Comparison of ENCODE assay signal across 26 cellular contexts in the genomic region with DNA sequence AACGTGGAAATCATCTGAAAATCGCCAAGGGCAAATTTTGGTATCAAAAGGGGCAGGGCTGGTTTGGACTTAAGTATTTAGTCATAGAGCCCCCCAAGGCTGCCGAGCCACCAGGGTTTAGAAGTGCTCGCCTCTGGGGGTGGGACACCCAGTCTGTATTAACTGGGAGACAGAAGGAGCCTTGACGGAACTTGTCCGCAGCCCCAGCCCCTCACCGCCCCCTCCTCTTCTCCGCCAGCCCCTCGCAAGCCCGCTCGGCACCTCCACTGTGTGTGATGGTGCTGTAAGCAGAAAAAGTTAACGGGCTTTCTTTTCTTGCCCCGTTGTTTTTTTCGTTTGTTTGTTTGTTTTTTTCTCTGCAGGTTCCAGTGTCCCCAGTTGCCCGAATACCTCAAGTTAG.
"Had no signal": no experiment of that assay in that cellular context is flagged by ENCODE, and none has a peak within 500 bp of the region (broad histone marks: within the 10 kb centered on the region; RNA-seq: fewer than 3 reads in every experiment).

No MANE protein-coding gene starts in this region.

- H3K4me3 ChIP-seq: left lung, lung, right atrium auricular region, skin epidermis, stomach, testis, thyroid gland, transverse colon, upper lobe of right lung had no signal

- H3K36me3 ChIP-seq: neutrophil had no signal

- DNase-seq: hippocampal formation; left colon; mesendoderm; naive B cell; natural killer cell; occipital lobe; stimulated activated CD4-positive, alpha-beta T cell treated with anti-CD3 and anti-CD28 coated beads, Interleukin-12 subunit alpha, Interleukin-12 subunit beta, amount 100 ng/mL, for 4 hours; stimulated activated CD4-positive, alpha-beta T cell treated with anti-CD3 and anti-CD28 coated beads, Interleukin-15, amount 100 ng/mL, for 24 hours; stimulated activated CD4-positive, alpha-beta T cell treated with anti-CD3 and anti-CD28 coated beads, Interleukin-2, amount 100 ng/mL, for 24 hours; stimulated activated CD4-positive, alpha-beta T cell treated with anti-CD3 and anti-CD28 coated beads, Interleukin-4, amount 100 ng/mL, for 1 hour; stimulated activated naive B cell treated with anti-CD40 and anti-IgM and Interleukin-4, amounts not matched to agents 10 μg/mL and 1 μg/mL and 100 μg/mL, for 72 hours; stimulated activated naive CD8-positive, alpha-beta T cell treated with anti-CD3 and anti-CD28 coated beads, Interleukin-15, Interleukin-2, amounts not matched to agents 100 U/mL and 50 U/mL, for 24 hours; stomach; testis; thyroid gland; transverse colon; upper lobe of right lung had no signal

- ATAC-seq: left colon; left lung; natural killer cell; sciatic nerve; stimulated activated naive B cell treated with anti-CD40 and anti-IgM and Interleukin-4, amounts not matched to agents 10 μg/mL and 1 μg/mL and 100 μg/mL, for 72 hours; stimulated activated naive CD8-positive, alpha-beta T cell treated with anti-CD3 and anti-CD28 coated beads, Interleukin-15, Interleukin-2, amounts not matched to agents 100 U/mL and 50 U/mL, for 24 hours; upper lobe of right lung had no signal

- H3K4me1 ChIP-seq: left lung, parathyroid adenoma, right atrium auricular region, stomach, testis, thyroid gland, transverse colon, upper lobe of right lung had no signal

- H3K9me3 Mint-ChIP-seq: mesothelial cell of epicardium; naive B cell; natural killer cell; stimulated activated naive B cell treated with anti-CD40 and anti-IgM and Interleukin-4, amounts not matched to agents 10 μg/mL and 1 μg/mL and 100 μg/mL, for 72 hours had no signal

- H3K4me3 Mint-ChIP-seq: mesothelial cell of epicardium; naive B cell; natural killer cell; stimulated activated naive B cell treated with anti-CD40 and anti-IgM and Interleukin-4, amounts not matched to agents 10 μg/mL and 1 μg/mL and 100 μg/mL, for 72 hours had no signal

- H3K27me3 ChIP-seq: left lung, neutrophil, right atrium auricular region, stomach, testis, thyroid gland, transverse colon, upper lobe of right lung had no signal

- H3K27ac ChIP-seq: left lung, neutrophil, parathyroid adenoma, right atrium auricular region, skin epidermis, stomach, testis, thyroid gland, transverse colon, upper lobe of right lung had no signal

- H3K27ac Mint-ChIP-seq: mesothelial cell of epicardium; natural killer cell; stimulated activated naive B cell treated with anti-CD40 and anti-IgM and Interleukin-4, amounts not matched to agents 10 μg/mL and 1 μg/mL and 100 μg/mL, for 72 hours had no signal

- H3K9me3 ChIP-seq: left lung, neutrophil, right atrium auricular region, stomach, testis, thyroid gland, transverse colon, upper lobe of right lung had no signal

- FAIRE-seq: keratinocyte had no signal

- H3K9ac ChIP-seq: parathyroid adenoma had no signal

- H3K4me1 Mint-ChIP-seq: naive B cell; stimulated activated naive B cell treated with anti-CD40 and anti-IgM and Interleukin-4, amounts not matched to agents 10 μg/mL and 1 μg/mL and 100 μg/mL, for 72 hours had no signal

- H3K36me3 Mint-ChIP-seq: naive B cell; natural killer cell; stimulated activated naive B cell treated with anti-CD40 and anti-IgM and Interleukin-4, amounts not matched to agents 10 μg/mL and 1 μg/mL and 100 μg/mL, for 72 hours had no signal
